In the genomic region with DNA sequence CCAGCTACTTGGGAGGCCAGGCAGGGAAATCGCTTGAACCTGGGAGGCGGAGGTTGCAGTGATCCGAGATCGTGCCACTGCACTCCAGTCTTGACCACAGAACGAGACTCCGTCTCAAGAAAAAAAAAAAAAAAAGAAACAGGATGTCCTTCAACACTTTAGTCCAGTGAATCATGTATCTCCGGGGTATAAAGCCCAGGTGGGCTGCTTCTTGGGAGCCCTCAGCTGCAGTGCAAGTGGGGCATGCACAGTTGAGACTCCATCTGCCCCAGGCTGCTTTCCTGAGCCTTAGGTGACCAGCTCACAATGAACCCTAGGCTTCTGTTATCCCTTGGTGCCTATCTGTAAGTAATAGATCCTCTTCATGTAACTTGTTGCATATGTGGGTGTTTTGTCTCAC, we compare ENCODE assay signal across 24 cellular contexts. TPM values are rescaled to one million over a fixed set of nuclear protein-coding genes. Genes with fewer than 3 reads are reported as not detected.
"Had no signal": no experiment of that assay in that cellular context is flagged by ENCODE, and none has a peak within 500 bp of the region (broad histone marks: within the 10 kb centered on the region; RNA-seq: fewer than 3 reads in every experiment).

No MANE protein-coding gene starts in this region.

- H2AFZ ChIP-seq: neural progenitor cell, parathyroid adenoma had no signal

- H3K27ac ChIP-seq: left ventricle myocardium inferior, neural progenitor cell, neutrophil, parathyroid adenoma, right atrium auricular region, right lobe of liver, skin epidermis, tibial nerve, vagina had no signal

- H3K36me3 ChIP-seq: left ventricle myocardium inferior, neural progenitor cell, neutrophil, right atrium auricular region, right lobe of liver, vagina had no signal

- H3K27me3 ChIP-seq: neural progenitor cell, neutrophil, right atrium auricular region, right lobe of liver, tibial nerve, vagina had no signal

- H3K4me3 ChIP-seq: left ventricle myocardium inferior, lung, neural progenitor cell, right atrium auricular region, right lobe of liver, skin epidermis, tibial nerve, vagina had no signal

- H3K9me3 ChIP-seq: neutrophil, right atrium auricular region, right lobe of liver, vagina had no signal

- H3K4me1 ChIP-seq: left ventricle myocardium inferior, neural progenitor cell, parathyroid adenoma, right atrium auricular region, right lobe of liver, tibial nerve, vagina had no signal

- DNase-seq: hypothalamus; immature natural killer cell; left ventricle myocardium inferior; naive B cell; natural killer cell; nephron progenitor cell; occipital lobe; right lobe of liver; stimulated activated CD4-positive, alpha-beta T cell treated with anti-CD3 and anti-CD28 coated beads, Interleukin-4, amount 100 ng/mL, for 24 hours; stimulated activated naive CD4-positive, alpha-beta T cell treated with Interleukin-2 at 50 U/mL for 16 hours; stimulated activated naive CD8-positive, alpha-beta T cell treated with anti-CD3 and anti-CD28 coated beads, Interleukin-15, amount 100 ng/mL, for 72 hours; substantia nigra had no signal

- ATAC-seq: natural killer cell; stimulated activated effector memory CD8-positive, alpha-beta T cell treated with anti-CD3 and anti-CD28 coated beads, Interleukin-12 subunit alpha, Interleukin-12 subunit beta, amount 100 ng/mL, for 72 hours; stimulated activated naive CD8-positive, alpha-beta T cell treated with anti-CD3 and anti-CD28 coated beads, Interleukin-15, amount 100 ng/mL, for 72 hours had no signal

- H3K79me2 ChIP-seq: parathyroid adenoma had no signal

- H3K4me2 ChIP-seq: neural progenitor cell had no signal

RNA-seq across cellular contexts. Expression of a gene that starts 46.6 kb away (rescaled TPM):
- total RNA-seq: mesothelial cell of epicardium, mononuclear cell, natural killer cell, progenitor cell of endocrine pancreas, right atrium auricular region had no signal
- polyA plus RNA-seq: immature natural killer cell had no signal
